ENCODE assay signal across 23 cellular contexts in genomic region chr16:3677994-3678393, GRCh38.
"Had no signal": no experiment of that assay in that cellular context is flagged by ENCODE, and none has a peak within 500 bp of the region (broad histone marks: within the 10 kb centered on the region; RNA-seq: fewer than 3 reads in every experiment).

No MANE protein-coding gene starts in this region.

- H3K27me3 Mint-ChIP-seq: activated B cell treated with CpG ODN at 0.5 μM for 24 hours; activated CD4-positive, alpha-beta T cell treated with anti-CD3 and anti-CD28 coated beads, Interleukin-2, amount 10 ng/mL, durations not matched to agents 24 days and 14 days; activated naive CD8-positive, alpha-beta T cell; brain; central memory CD8-positive, alpha-beta T cell had no signal

- DNase-seq: activated B cell treated with CpG ODN at 0.5 μM for 24 hours; activated CD4-positive, alpha-beta T cell treated with anti-CD3 and anti-CD28 coated beads for 1 hour; activated CD4-positive, alpha-beta T cell treated with anti-CD3 and anti-CD28 coated beads, Interleukin-2, amount 10 ng/mL, durations not matched to agents 24 days and 14 days; activated CD4-positive, alpha-beta T cell treated with anti-CD3 and anti-CD28 coated beads, Interleukin-2, amount 50 U/mL, for 48 hours; activated CD8-positive, alpha-beta memory T cell treated with anti-CD3 and anti-CD28 coated beads for 24 hours; activated effector memory CD4-positive, alpha-beta T cell treated with anti-CD3 and anti-CD28 coated beads, Interleukin-2, amount 50 U/mL, for 16 hours; activated naive CD4-positive, alpha-beta T cell treated with anti-CD3 and anti-CD28 coated beads for 36 hours; activated T-cell treated with anti-CD3 and anti-CD28 coated beads, Interleukin-2, amount 50 U/mL, for 4 hours; amygdala; NCI-H1092 treated with DMSO at 0.1 percent for 48 hours; NCI-H1417 treated with DMSO at 0.1 percent for 48 hours; NCI-H1694; NCI-H2029; NCI-H2107; NCI-H345; NCI-H510A; PC-3; SIG-M5; T-helper 2 cell; T1000 had no signal

- ATAC-seq: activated T-cell treated with anti-CD3 and anti-CD28 coated beads, Interleukin-2, amount 50 U/mL, for 4 hours; PC-3 had no signal

- H3K4me1 Mint-ChIP-seq: activated B cell treated with CpG ODN at 0.5 μM for 24 hours; activated CD4-positive, alpha-beta T cell treated with anti-CD3 and anti-CD28 coated beads, Interleukin-2, amount 10 ng/mL, durations not matched to agents 24 days and 14 days; brain; central memory CD8-positive, alpha-beta T cell had no signal

- H3K9me3 Mint-ChIP-seq: activated B cell treated with CpG ODN at 0.5 μM for 24 hours; activated CD4-positive, alpha-beta T cell treated with anti-CD3 and anti-CD28 coated beads, Interleukin-2, amount 10 ng/mL, durations not matched to agents 24 days and 14 days; activated naive CD4-positive, alpha-beta T cell treated with anti-CD3 and anti-CD28 coated beads for 36 hours; activated T-cell treated with anti-CD3 and anti-CD28 coated beads, Interleukin-2, amount 50 U/mL, for 4 hours; central memory CD8-positive, alpha-beta T cell had no signal

- H3K4me3 Mint-ChIP-seq: activated B cell treated with CpG ODN at 0.5 μM for 24 hours; activated CD4-positive, alpha-beta T cell treated with anti-CD3 and anti-CD28 coated beads, Interleukin-2, amount 10 ng/mL, durations not matched to agents 24 days and 14 days; activated naive CD4-positive, alpha-beta T cell treated with anti-CD3 and anti-CD28 coated beads for 36 hours; activated naive CD8-positive, alpha-beta T cell; activated T-cell treated with anti-CD3 and anti-CD28 coated beads, Interleukin-2, amount 50 U/mL, for 4 hours; brain; central memory CD8-positive, alpha-beta T cell had no signal

- H3K27ac Mint-ChIP-seq: activated B cell treated with CpG ODN at 0.5 μM for 24 hours; activated CD4-positive, alpha-beta T cell treated with anti-CD3 and anti-CD28 coated beads, Interleukin-2, amount 10 ng/mL, durations not matched to agents 24 days and 14 days; activated naive CD4-positive, alpha-beta T cell treated with anti-CD3 and anti-CD28 coated beads for 36 hours; activated naive CD8-positive, alpha-beta T cell had no signal
